15 cellular contexts compared by ENCODE assay signal in genomic region chr1:199855580-199855979, GRCh38.
DNase-seq lines count a peak whose midpoint lies in the region; ATAC-seq, FAIRE-seq and TF ChIP-seq lines count a peak whose summit lies in the region.
"Had no signal": no experiment of that assay in that cellular context is flagged by ENCODE, and none has a peak within 500 bp of the region (broad histone marks: within the 10 kb centered on the region; RNA-seq: fewer than 3 reads in every experiment).

No MANE protein-coding gene starts in this region.

- H3K9me3 ChIP-seq in breast epithelium (no peaks in the 10 kb centered on the region), small intestine (ENCODE audit: control insufficient read depth, low read depth) (no peaks in the 10 kb centered on the region)
- H3K9me3 ChIP-seq: lower lobe of right lung, pancreas, upper lobe of left lung had no signal

- no peaks in the 10 kb centered on the region for H3K4me1 ChIP-seq in breast epithelium
- H3K4me1 ChIP-seq in small intestine (ENCODE audit: control insufficient read depth in 2 of 2, insufficient read depth in 1 of 2, low read depth in 1 of 2, low read length in 1 of 2): no peaks in the 10 kb centered on the region
- H3K4me1 ChIP-seq: pancreas had no signal

- FAIRE-seq in small intestine (lab: Jason Lieb, UNC): no peak
- FAIRE-seq: A204.1, pancreas had no signal

- TF ChIP-seq CTCF in MCF 10A (IDR thresholded peaks at IDR 0.05; ENCODE audit: unreplicated experiment): no peak
- no peak for TF ChIP-seq CTCF in breast epithelium (IDR thresholded peaks at IDR 0.05)

- no peaks in the 10 kb centered on the region for H3K27me3 Mint-ChIP-seq in MCF 10A (ENCODE audit: insufficient read depth, unreplicated experiment)

- H3K27me3 ChIP-seq in breast epithelium: no peaks in the 10 kb centered on the region
- peaks cover 0 to 2% of the 10 kb centered on the region in 2 donors for H3K27me3 ChIP-seq in small intestine (ENCODE audit: control insufficient read depth in 2 of 2, insufficient read depth in 2 of 2, low read length in 2 of 2)
- H3K27me3 ChIP-seq: pancreas, upper lobe of left lung had no signal

- no peak for TF ChIP-seq POLR2A in breast epithelium (IDR thresholded peaks at IDR 0.05)

- H3K36me3 ChIP-seq in breast epithelium (no peaks in the 10 kb centered on the region), small intestine (ENCODE audit: control insufficient read depth in 2 of 2, insufficient read depth in 2 of 2, low read length in 2 of 2) (no peaks in the 10 kb centered on the region)
- H3K36me3 ChIP-seq: lower lobe of right lung, pancreas, upper lobe of left lung had no signal

- POLR2A ChIA-PET in MCF 10A (lab: Yijun Ruan, JAX): no interaction called here

- intact Hi-C loops in MCF 10A (cut with micrococcal nuclease) (no loop called here), breast epithelium (cut with DNase I; ENCODE audit: low total_unique reads) (no loop called here)

- no peak for DNase-seq in MCF 10A (ENCODE audit: unreplicated experiment)
- no peak for DNase-seq in breast epithelium (ENCODE audit: low spot score in 2 of 2)
- peak; percentile 67 for DNase-seq in SK-MEL-5 (ENCODE audit: low read depth, low spot score)
- no peak for DNase-seq in cerebellum (ENCODE audit: low spot score)
- DNase-seq in NCI-H2029 (lab: John Stamatoyannopoulos, UW): no peak
- DNase-seq in small intestine: no peak
- DNase-seq: lower lobe of right lung, NCI-H2081, pancreas, T-helper 17 cell, upper lobe of left lung had no signal

- H3K27ac ChIP-seq in breast epithelium (no peak overlapping the region), small intestine (ENCODE audit: low read depth in 1 of 2, low read length in 1 of 2) (no peak overlapping the region)
- H3K27ac ChIP-seq: lower lobe of right lung, pancreas, upper lobe of left lung had no signal

- CTCF ChIA-PET in MCF 10A (lab: Yijun Ruan, JAX): interaction anchor here (0.7 kb wide), 1 partner anchor 452 kb away, joined by 3 read pairs; no protein-coding TSS in a partner anchor

- H3K4me3 ChIP-seq in breast epithelium: no peak overlapping the region
- H3K4me3 ChIP-seq in small intestine (ENCODE audit: low read depth in 1 of 2, low read length in 2 of 2): no peak overlapping the region
- H3K4me3 ChIP-seq: lower lobe of right lung, pancreas, upper lobe of left lung had no signal

- WGBS in small intestine, 3 donors: 51 to 64% (median 64%) methylated on average over 4 of the region's 4 CpGs

- ATAC-seq in esophagus mucosa: peak; percentile 65
- no peak for ATAC-seq in HG03175 (IDR thresholded peaks at IDR 0.05; ENCODE audit: unreplicated experiment)
- ATAC-seq: lower lobe of right lung, pancreas, T-helper 17 cell had no signal

- in situ Hi-C loops in SK-MEL-5 (cut with HindIII; ENCODE audit: low pct_unique_long_range_greater_than_20kb, low sequenced_read_pairs): no loop called here

- no peaks in the 10 kb centered on the region for H3K36me3 Mint-ChIP-seq in MCF 10A (ENCODE audit: insufficient read depth, unreplicated experiment)
- H3K36me3 Mint-ChIP-seq: activated naive CD8-positive, alpha-beta T cell had no signal

- H3K4me1 Mint-ChIP-seq in MCF 10A (ENCODE audit: insufficient read depth, unreplicated experiment): peaks cover 17% of the 10 kb centered on the region

- no peaks in the 10 kb centered on the region for H3K9me3 Mint-ChIP-seq in MCF 10A (ENCODE audit: unreplicated experiment)

- no peak overlapping the region for H3K4me3 Mint-ChIP-seq in MCF 10A (ENCODE audit: unreplicated experiment)
- H3K4me3 Mint-ChIP-seq: activated naive CD8-positive, alpha-beta T cell; T-helper 17 cell had no signal

- H3K27ac Mint-ChIP-seq in MCF 10A (ENCODE audit: low read depth, unreplicated experiment): peak overlapping the region; percentile 22
- H3K27ac Mint-ChIP-seq: activated naive CD8-positive, alpha-beta T cell; T-helper 17 cell had no signal

- no TSS peak for BruUV-seq in MCF 10A (replicated peaks; lab: Mats Ljungman, UMichigan)
